Comparison of ENCODE assay signal across 23 cellular contexts in the genomic region with DNA sequence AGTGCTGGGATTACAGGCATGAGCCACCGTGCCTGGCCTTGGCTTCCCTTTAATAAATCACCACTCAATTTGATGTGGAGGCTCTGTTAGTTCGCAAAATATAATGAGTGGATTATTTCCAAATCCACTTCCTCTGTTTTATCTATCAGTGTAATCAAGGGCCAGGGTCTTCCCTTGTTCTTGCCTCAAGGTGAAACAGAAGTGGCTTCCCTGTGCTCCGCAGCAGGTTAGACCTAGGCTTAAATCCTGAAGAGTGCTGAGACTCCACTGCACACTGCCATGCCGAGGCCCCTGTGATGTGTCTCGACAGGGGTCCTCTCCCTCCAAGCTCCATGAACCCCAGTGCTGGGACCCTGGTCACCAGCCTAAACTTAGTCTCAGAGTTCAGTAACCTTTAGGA.
"Had no signal": no experiment of that assay in that cellular context is flagged by ENCODE, and none has a peak within 500 bp of the region (broad histone marks: within the 10 kb centered on the region; RNA-seq: fewer than 3 reads in every experiment).

No MANE protein-coding gene starts in this region.

- H3K27me3 Mint-ChIP-seq: activated CD4-positive, alpha-beta memory T cell treated with anti-CD3 and anti-CD28 coated beads for 36 hours; activated CD4-positive, alpha-beta T cell treated with anti-CD3 and anti-CD28 coated beads, Interleukin-2, amount 10 ng/mL, durations not matched to agents 7 days and 5 days; activated naive CD8-positive, alpha-beta T cell; activated T-helper 17 cell treated with anti-CD3 and anti-CD28 coated beads, Interleukin-2, amount 50 U/mL, for 72 hours had no signal

- H3K27ac Mint-ChIP-seq: activated CD4-positive, alpha-beta memory T cell treated with anti-CD3 and anti-CD28 coated beads for 36 hours; activated CD4-positive, alpha-beta T cell treated with anti-CD3 and anti-CD28 coated beads, Interleukin-2, amount 10 ng/mL, durations not matched to agents 7 days and 5 days; activated naive CD4-positive, alpha-beta T cell treated with anti-CD3 and anti-CD28 coated beads for 36 hours; activated naive CD8-positive, alpha-beta T cell; activated T-helper 17 cell treated with anti-CD3 and anti-CD28 coated beads, Interleukin-2, amount 50 U/mL, for 72 hours; T-cell had no signal

- H3K4me3 ChIP-seq: PC-9, SK-N-MC had no signal

- H3K9me3 Mint-ChIP-seq: activated CD4-positive, alpha-beta memory T cell treated with anti-CD3 and anti-CD28 coated beads for 36 hours; activated CD4-positive, alpha-beta T cell treated with anti-CD3 and anti-CD28 coated beads, Interleukin-2, amount 10 ng/mL, durations not matched to agents 7 days and 5 days; activated naive CD4-positive, alpha-beta T cell treated with anti-CD3 and anti-CD28 coated beads for 36 hours; activated T-helper 17 cell treated with anti-CD3 and anti-CD28 coated beads, Interleukin-2, amount 50 U/mL, for 72 hours; T-cell had no signal

- H3K4me3 Mint-ChIP-seq: activated CD4-positive, alpha-beta memory T cell treated with anti-CD3 and anti-CD28 coated beads for 36 hours; activated CD4-positive, alpha-beta T cell treated with anti-CD3 and anti-CD28 coated beads, Interleukin-2, amount 10 ng/mL, durations not matched to agents 7 days and 5 days; activated naive CD4-positive, alpha-beta T cell treated with anti-CD3 and anti-CD28 coated beads for 36 hours; activated naive CD8-positive, alpha-beta T cell; activated T-helper 17 cell treated with anti-CD3 and anti-CD28 coated beads, Interleukin-2, amount 50 U/mL, for 72 hours; T-cell had no signal

- H3K27ac ChIP-seq: PC-9, SK-N-MC had no signal

- DNase-seq: activated CD4-positive, alpha-beta memory T cell treated with anti-CD3 and anti-CD28 coated beads for 36 hours; activated CD4-positive, alpha-beta T cell treated with anti-CD3 and anti-CD28 coated beads, Interleukin-2, amount 10 ng/mL, durations not matched to agents 7 days and 5 days; activated CD4-positive, CD25-positive, alpha-beta regulatory T cell; activated gamma-delta T cell; activated naive CD4-positive, alpha-beta T cell treated with anti-CD3 and anti-CD28 coated beads for 36 hours; activated T-cell treated with anti-CD3 and anti-CD28 coated beads for 4 hours; activated T-cell treated with anti-CD3 and anti-CD28 coated beads, Interleukin-2, amount 50 U/mL, for 48 hours; caudate nucleus; MM.1S; NCI-H1105; NCI-H1436; NCI-H1694 treated with DMSO at 0.1 percent for 48 hours; NCI-H2081; NCI-H446; NCI-H524; T-cell; T-helper 2 cell; T1000 had no signal

- H3K36me3 Mint-ChIP-seq: activated CD4-positive, alpha-beta memory T cell treated with anti-CD3 and anti-CD28 coated beads for 36 hours; activated naive CD8-positive, alpha-beta T cell; T-cell had no signal

- ATAC-seq: activated T-helper 17 cell treated with anti-CD3 and anti-CD28 coated beads, Interleukin-2, amount 50 U/mL, for 72 hours; Right ventricle myocardium inferior; T-cell had no signal

- H3K4me1 Mint-ChIP-seq: T-cell had no signal
